Comparison of ENCODE assay signal across 31 cellular contexts in genomic region chr5:53011233-53011632, GRCh38. TPM values are rescaled to one million over a fixed set of nuclear protein-coding genes. Genes with fewer than 3 reads are reported as not detected.
A peak's percentile ranks its signal among the peaks of the same experiment; 100 is the strongest.
DNase-seq lines count a peak whose midpoint lies in the region; ATAC-seq, FAIRE-seq and TF ChIP-seq lines count a peak whose summit lies in the region.
"Had no signal": no experiment of that assay in that cellular context is flagged by ENCODE, and none has a peak within 500 bp of the region (broad histone marks: within the 10 kb centered on the region; RNA-seq: fewer than 3 reads in every experiment).

No MANE protein-coding gene starts in this region.

- no peak overlapping the region for H3K4me3 ChIP-seq in HepG2 (replicated peaks in 1 of 3; ENCODE audit: insufficient read depth in 1 of 3, low read depth in 2 of 3, low read length in 3 of 3)
- no peak overlapping the region for H3K4me3 ChIP-seq in right lobe of liver
- H3K4me3 ChIP-seq in urinary bladder (ENCODE audit: low read depth, low read length): no peak overlapping the region
- H3K4me3 ChIP-seq: A549; BLaER1 treated with 17β-estradiol and CSF1 and Interleukin-3, amounts not matched to agents 10 nM and 100 nM; GM12878; K562; PC-9; SJSA1 had no signal

- intact Hi-C loops in HepG2 (cut with micrococcal nuclease; ENCODE audit: unreplicated experiment): no loop called here
- intact Hi-C loops in right lobe of liver (cut with DNase I): no loop called here
- intact Hi-C loops in left cardiac atrium (cut with DNase I): no loop called here

- TF ChIP-seq EP300 in HepG2 (IDR thresholded peaks at IDR 0.05; ENCODE audit: low read depth in 2 of 2, low read length in 2 of 2): no peak
- no peak for TF ChIP-seq EP300 in HepG2 (CRISPR knock-in tag; IDR thresholded peaks at IDR 0.05; ENCODE audit: borderline replicate concordance)

- no peak overlapping the region for H2AFZ ChIP-seq in HepG2 (ENCODE audit: low read length)
- H2AFZ ChIP-seq: PC-9 had no signal

- peaks cover 82% of the 10 kb centered on the region for H3K79me2 ChIP-seq in HepG2 (ENCODE audit: insufficient read depth, low read length)

- BruUV-seq in HepG2 (replicated peaks; lab: Mats Ljungman, UMichigan): no TSS peak

- no peak for TF ChIP-seq RAD21 in HepG2 (CRISPR knock-in tag; IDR thresholded peaks at IDR 0.05)

- 73% methylated on average over 1 of the region's 1 CpG for WGBS in HepG2 (ENCODE audit: low lambda C conversion rate)
- WGBS in right lobe of liver (ENCODE audit: insufficient coverage, low coverage, low lambda C conversion rate, missing lambda C conversion rate): 70% methylated on average over 1 of the region's 1 CpG
- 89% methylated on average over 1 of the region's 1 CpG for WGBS in urinary bladder

- TF ChIP-seq POLR2A in HepG2 (IDR thresholded peaks at IDR 0.05; ENCODE audit: insufficient read depth in 1 of 2, low read depth in 2 of 2, low read length in 2 of 2) (no peak), right lobe of liver (IDR thresholded peaks at IDR 0.05) (no peak)

- H4K20me1 ChIP-seq in HepG2 (ENCODE audit: insufficient read depth, low read length): no peaks in the 10 kb centered on the region
- H4K20me1 ChIP-seq: BLaER1 treated with 17β-estradiol and CSF1 and Interleukin-3, amounts not matched to agents 10 nM and 100 nM had no signal

- no peak for TF ChIP-seq CTCF in HepG2 (CRISPR knock-in tag; IDR thresholded peaks at IDR 0.05)
- no peak for TF ChIP-seq CTCF in right lobe of liver (IDR thresholded peaks at IDR 0.05)

- H3K9me3 ChIP-seq in HepG2 (ENCODE audit: low read length) (no peaks in the 10 kb centered on the region), right lobe of liver (no peaks in the 10 kb centered on the region)
- H3K9me3 ChIP-seq: A549 had no signal

- H3K36me3 ChIP-seq in HepG2 (replicated peaks in 1 of 2; ENCODE audit: control insufficient read depth in 1 of 2, insufficient read depth in 2 of 2, low read length in 2 of 2): peaks cover 0 to 4% of the 10 kb centered on the region in 2 experiments; a peak in 4 of 5 replicates
- H3K36me3 ChIP-seq in right lobe of liver: no peaks in the 10 kb centered on the region
- no peaks in the 10 kb centered on the region for H3K36me3 ChIP-seq in urinary bladder (ENCODE audit: insufficient read depth)
- H3K36me3 ChIP-seq: BLaER1 treated with 17β-estradiol and CSF1 and Interleukin-3, amounts not matched to agents 10 nM and 100 nM; SJSA1 had no signal

- in situ Hi-C loops in HepG2 (cut with HindIII; ENCODE audit: extremely low pct_ligation_motif_present, low pct_unique_long_range_greater_than_20kb): no loop called here

- FAIRE-seq in HepG2 (lab: Jason Lieb, UNC): no peak
- FAIRE-seq: A549, G401.6, GM12878, H1, K562 had no signal

- H3K9ac ChIP-seq in HepG2 (ENCODE audit: insufficient read depth, low read depth, low read length): no peak overlapping the region
- H3K9ac ChIP-seq: BLaER1 treated with 17β-estradiol and CSF1 and Interleukin-3, amounts not matched to agents 10 nM and 100 nM had no signal

- CTCF ChIA-PET in HepG2 (lab: Yijun Ruan, JAX; ENCODE audit: low intra/inter-chr PET ratio, low total read pairs): no interaction called here

- H3K27ac ChIP-seq in HepG2 (ENCODE audit: extremely low read length, insufficient read depth, low read length) (peak overlapping the region; percentile 49), right lobe of liver (no peak overlapping the region), urinary bladder (ENCODE audit: low read depth) (peak overlapping the region; percentile 39)
- H3K27ac ChIP-seq: A549; BLaER1 treated with 17β-estradiol and CSF1 and Interleukin-3, amounts not matched to agents 10 nM and 100 nM; HL-60; PC-9; SJSA1 had no signal

- H3K4me1 ChIP-seq in HepG2 (ENCODE audit: insufficient read depth, low read length): peaks cover 95% of the 10 kb centered on the region
- no peaks in the 10 kb centered on the region for H3K4me1 ChIP-seq in right lobe of liver
- no peaks in the 10 kb centered on the region for H3K4me1 ChIP-seq in urinary bladder (ENCODE audit: insufficient read depth)

- peak; percentile 78 for ATAC-seq in HepG2
- no peak for ATAC-seq in right lobe of liver
- peak; percentile 25 for ATAC-seq in esophagus mucosa
- no peak for ATAC-seq in left cardiac atrium
- ATAC-seq: GM12878, K562 had no signal

- POLR2A ChIA-PET in HepG2 (lab: Yijun Ruan, JAX): interaction anchor here (0.7 to 1.0 kb wide), 2 partner anchors 22 kb away, joined by 3 read pairs; partner anchors contain the start of gene ITGA2

- DNase-seq in HepG2 (ENCODE audit: low spot score) (peak; percentile 48), right lobe of liver (no peak), NCI-H146 treated with DMSO at 0.1 percent for 48 hours (lab: John Stamatoyannopoulos, UW; ENCODE audit: unreplicated experiment) (peak; percentile 9), NCI-H1105 (lab: John Stamatoyannopoulos, UW) (no peak), left cardiac atrium (no peak)
- DNase-seq in stimulated activated CD4-positive, alpha-beta T cell treated with anti-CD3 and anti-CD28 coated beads, Interleukin-4, amount 100 ng/mL, for 1 hour: no peak
- DNase-seq: AML-193; CD4-positive, alpha-beta T cell; HCEC 1CT; Kasumi-1; MV-4-11; NCI-H1417; NCI-H187; NCI-H2081 treated with DMSO at 0.1 percent for 48 hours; NCI-H2171; NCI-H226; NCI-H510A; NCI-H774; PC-9; Right ventricle myocardium superior; RPMI8226 had no signal

- H3K27me3 ChIP-seq in HepG2 (ENCODE audit: control insufficient read depth in 1 of 2, insufficient read depth in 2 of 2, low read length in 2 of 2): no peaks in the 10 kb centered on the region
- no peaks in the 10 kb centered on the region for H3K27me3 ChIP-seq in right lobe of liver
- H3K27me3 ChIP-seq: BLaER1 treated with 17β-estradiol and CSF1 and Interleukin-3, amounts not matched to agents 10 nM and 100 nM; SJSA1 had no signal

- no peak overlapping the region for H3K4me2 ChIP-seq in HepG2 (ENCODE audit: low read depth, low read length)
- H3K4me2 ChIP-seq: A549; BLaER1 treated with 17β-estradiol and CSF1 and Interleukin-3, amounts not matched to agents 10 nM and 100 nM; PC-9 had no signal

TF ChIP-seq in HepG2, 621 proteins besides CTCF, POLR2A, EP300 and RAD21 (continues in another document):
- TF ChIP-seq ZNF567 (CRISPR knock-in tag; IDR thresholded peaks at IDR 0.05; ENCODE audit: borderline replicate concordance) (no peak), ZNF687 (CRISPR knock-in tag; IDR thresholded peaks at IDR 0.05) (no peak)

RNA-seq across cellular contexts. Expression of gene ITGA2, which starts 22.1 kb away (rescaled TPM):
- total RNA-seq in HepG2 (2016; rRNA removed; fragmentation: Illumina TruSeq; extraction: Trizol): 10.2 and 15.8 TPM in 2 replicates
- 0.79 and 0.91 TPM in 2 replicates for total RNA-seq in HepG2 (2016; cell fraction: cytosol; rRNA removed; fragmentation: Illumina TruSeq; extraction: Trizol; ENCODE audit: low read depth)
- 9.7 and 15.3 TPM in 2 replicates for total RNA-seq in HepG2 (2016; cell fraction: insoluble cytoplasmic fraction; rRNA removed; fragmentation: Illumina TruSeq; extraction: Trizol)
- total RNA-seq in HepG2 (2016; cell fraction: membrane; rRNA removed; fragmentation: Illumina TruSeq; extraction: Trizol): 2.3 and 3.0 TPM in 2 replicates
- total RNA-seq in HepG2 (2016; cell fraction: nucleus; rRNA removed; fragmentation: Illumina TruSeq; extraction: Trizol): 25.3 and 27.8 TPM in 2 replicates
- polyA plus RNA-seq in HepG2 (2011; rRNA removed): 49.3 and 58.3 TPM in 2 replicates
- polyA plus RNA-seq in HepG2 (2011; cell fraction: cytosol; rRNA removed): 24.9 and 38.8 TPM in 2 replicates
- polyA plus RNA-seq in HepG2 (2011; cell fraction: nucleus; rRNA removed): 27.4 and 30.0 TPM in 2 replicates
- 40.3 and 49.9 TPM in 2 replicates for polyA plus RNA-seq in HepG2 (2012)
- polyA plus RNA-seq in HepG2 (2016; cell fraction: cytosol; fragmentation: Illumina TruSeq; extraction: Trizol; ENCODE audit: low read depth): 0.17 and 0.20 TPM in 2 replicates
- polyA plus RNA-seq in HepG2 (2016; cell fraction: insoluble cytoplasmic fraction; fragmentation: Illumina TruSeq; extraction: Trizol; ENCODE audit: low read depth): 3.7 TPM in 2 replicates
- polyA plus RNA-seq in HepG2 (2016; cell fraction: membrane; fragmentation: Illumina TruSeq; extraction: Trizol; ENCODE audit: low read depth): 0.45 and 0.72 TPM in 2 replicates
- polyA plus RNA-seq in HepG2 (2016; cell fraction: nucleus; fragmentation: Illumina TruSeq; extraction: Trizol; ENCODE audit: insufficient read depth, low read depth): 15.1 and 16.2 TPM in 2 replicates
- 19.4 and 121 TPM in 2 replicates for polyA minus RNA-seq in HepG2 (2011; rRNA and poly(A)+ RNA removed; ENCODE audit: low replicate concordance)
- 105 and 135 TPM in 2 replicates for polyA minus RNA-seq in HepG2 (2011; cell fraction: cytosol; rRNA and poly(A)+ RNA removed)
- 209 and 232 TPM in 2 replicates for polyA minus RNA-seq in HepG2 (2011; cell fraction: nucleus; rRNA and poly(A)+ RNA removed)
- total RNA-seq in right lobe of liver: 1 to 10 TPM in 1 of 6 experiments, under 1 TPM in 5; 0.11 to 1.6 (median 0.40) TPM
- total RNA-seq in esophagus mucosa: 31.3 TPM
- 21.1 TPM for total RNA-seq in urinary bladder
- 3.4 TPM for polyA plus RNA-seq in urinary bladder
- 1 to 10 TPM in 1 of 2 donors, under 1 TPM in 1; 0.88 to 3.8 TPM for total RNA-seq in left cardiac atrium

Comparison
In these comparisons a context has a peak if more than half of its experiments do, and no peak if none do; other contexts are left out.
1. ATAC-seq: peak in HepG2 (single experiment) and esophagus mucosa (single experiment); none in right lobe of liver (0 of 4) and left cardiac atrium (0 of 2).
2. DNase-seq: peak in HepG2 (single experiment) and NCI-H146 treated with DMSO at 0.1 percent for 48 hours (single experiment); none in right lobe of liver (0 of 3), NCI-H1105 (single experiment), stimulated activated CD4-positive, alpha-beta T cell treated with anti-CD3 and anti-CD28 coated beads, Interleukin-4, amount 100 ng/mL, for 1 hour (single experiment) and left cardiac atrium (single experiment).
3. H3K27ac ChIP-seq: peak in HepG2 (single experiment) and urinary bladder (single experiment); none in right lobe of liver (0 of 3).